Comparison of ENCODE assay signal across 2 cellular contexts in genomic region chr10:121838931-121839330, GRCh38.
TF ChIP-seq lines count a peak whose summit lies in the region.

No MANE protein-coding gene starts in this region.

TF ChIP-seq in GM23338, 12 proteins besides CTCF, POLR2A, EP300 and RAD21 (continued from another document):
- TF ChIP-seq REST (IDR thresholded peaks at IDR 0.05; ENCODE audit: unreplicated experiment) (no peak), CREB1 (CRISPR knock-in tag; IDR thresholded peaks at IDR 0.05; ENCODE audit: low read depth) (no peak), ETS1 (IDR thresholded peaks at IDR 0.05) (no peak), POLR2AphosphoS5 (IDR thresholded peaks at IDR 0.05; ENCODE audit: low read depth) (no peak), ZNF462 (CRISPR knock-in tag; IDR thresholded peaks at IDR 0.05) (no peak), ZNF114 (CRISPR knock-in tag; IDR thresholded peaks at IDR 0.05) (no peak), NANOG (IDR thresholded peaks at IDR 0.05; ENCODE audit: borderline replicate concordance) (no peak), STAT1 (IDR thresholded peaks at IDR 0.05; ENCODE audit: unreplicated experiment) (no peak), EZH2 (IDR thresholded peaks at IDR 0.05; ENCODE audit: low read depth, unreplicated experiment) (no peak), ZNF331 (CRISPR knock-in tag; IDR thresholded peaks at IDR 0.05; ENCODE audit: low read depth) (no peak)
TF ChIP-seq in GM23338: peak in this region for 0.

TF ChIP-seq in GM12878, 131 proteins besides CTCF, POLR2A, EP300 and RAD21 (continued from another document):
- TF ChIP-seq HSF1 (IDR thresholded peaks at IDR 0.05; ENCODE audit: low read depth, low read length), result no peak
- no peak for TF ChIP-seq ESRRA (IDR thresholded peaks at IDR 0.05; ENCODE audit: low read length)
- no peak for TF ChIP-seq CEBPB (IDR thresholded peaks at IDR 0.05; ENCODE audit: borderline replicate concordance in 1 of 2, low read depth in 2 of 2, low read length in 2 of 2)
- no peak for TF ChIP-seq LARP7 (IDR thresholded peaks at IDR 0.05)
- no peak for TF ChIP-seq NR2C2 (IDR thresholded peaks at IDR 0.05; ENCODE audit: borderline replicate concordance, control insufficient read depth, insufficient read length, low read depth)
- TF ChIP-seq EED (IDR thresholded peaks at IDR 0.05; ENCODE audit: low read depth), result no peak
- TF ChIP-seq KLF5 (IDR thresholded peaks at IDR 0.05; ENCODE audit: partially characterized antibody), result no peak
- no peak for TF ChIP-seq ZBTB40 (IDR thresholded peaks at IDR 0.05; ENCODE audit: borderline replicate concordance)
- no peak for TF ChIP-seq POU2F2 (IDR thresholded peaks at IDR 0.05; ENCODE audit: borderline replicate concordance, low read depth, low read length)
- no peak for TF ChIP-seq BCL11A (IDR thresholded peaks at IDR 0.05; ENCODE audit: low read depth, low read length)
TF ChIP-seq in GM12878: peak in this region for 0.
